ENCODE assay signal across 11 cellular contexts in the genomic region with DNA sequence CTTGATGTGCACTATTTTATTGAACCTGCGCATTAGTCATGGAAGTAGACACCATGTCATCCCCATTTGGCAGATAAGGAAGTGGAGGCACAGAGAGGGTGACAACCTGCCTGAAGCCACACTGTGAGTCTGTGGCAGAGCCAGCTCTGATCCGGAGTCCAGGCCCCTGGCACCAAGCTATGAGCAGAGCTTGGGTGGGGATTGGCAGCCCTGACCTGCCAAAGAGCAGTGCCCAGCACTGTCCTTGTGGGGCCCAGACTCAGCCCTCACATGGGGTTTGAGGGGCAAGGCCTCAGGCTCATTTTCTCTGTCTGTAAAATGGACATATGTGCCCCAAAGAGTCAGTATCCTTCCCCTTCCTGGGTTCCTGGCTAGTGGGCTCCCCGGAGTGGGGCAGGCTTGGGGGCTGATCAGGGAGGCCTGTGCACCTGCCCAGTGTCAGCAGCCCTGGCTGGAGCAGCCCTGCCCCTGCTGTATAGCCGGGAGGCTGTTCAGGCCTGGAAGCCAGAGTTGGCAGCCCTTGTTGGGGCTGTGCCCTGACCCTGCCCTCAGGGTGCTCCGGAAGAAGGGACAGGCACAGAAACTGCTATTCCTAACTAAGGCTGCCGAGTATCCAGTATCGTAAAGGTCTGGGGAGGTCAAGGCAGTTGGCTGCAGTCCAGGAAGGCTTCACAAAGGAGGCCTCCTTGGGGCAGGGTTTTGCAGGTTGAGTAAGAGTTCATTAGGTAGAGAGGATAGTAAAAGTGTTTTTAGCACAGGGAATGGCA. TPM values are rescaled to one million over a fixed set of nuclear protein-coding genes. Genes with fewer than 3 reads are reported as not detected.
DNase-seq lines count a peak whose midpoint lies in the region; ATAC-seq and TF ChIP-seq lines count a peak whose summit lies in the region.
"Had no signal": no experiment of that assay in that cellular context is flagged by ENCODE, and none has a peak within 500 bp of the region (broad histone marks: within the 10 kb centered on the region; RNA-seq: fewer than 3 reads in every experiment).

No MANE protein-coding gene starts in this region.

- no peaks in the 10 kb centered on the region for H3K9me3 Mint-ChIP-seq in activated CD8-positive, alpha-beta memory T cell treated with anti-CD3 and anti-CD28 coated beads, Interleukin-2, amount 10 ng/mL, durations not matched to agents 7 days and 5 days (ENCODE audit: low read depth)
- H3K9me3 Mint-ChIP-seq: stimulated activated naive CD8-positive, alpha-beta T cell treated with anti-CD3 and anti-CD28 coated beads, Interleukin-15, amount 100 ng/mL, for 72 hours had no signal

- H3K9me3 ChIP-seq in muscle layer of duodenum (ENCODE audit: control insufficient read depth in 1 of 2, low read length in 2 of 2): no peaks in the 10 kb centered on the region
- H3K9me3 ChIP-seq in uterus: no peaks in the 10 kb centered on the region

- ATAC-seq in activated CD8-positive, alpha-beta memory T cell treated with anti-CD3 and anti-CD28 coated beads, Interleukin-2, amount 10 ng/mL, durations not matched to agents 7 days and 5 days: no peak
- ATAC-seq: stimulated activated naive CD8-positive, alpha-beta T cell treated with anti-CD3 and anti-CD28 coated beads, Interleukin-15, amount 100 ng/mL, for 72 hours had no signal

- H3K36me3 ChIP-seq in muscle layer of duodenum (ENCODE audit: control insufficient read depth in 1 of 2, insufficient read depth in 2 of 2, low read length in 2 of 2) (peaks cover 0 to 5% of the 10 kb centered on the region in 2 donors), uterus (no peaks in the 10 kb centered on the region)

- peaks cover 9% of the 10 kb centered on the region for H3K4me1 Mint-ChIP-seq in activated CD8-positive, alpha-beta memory T cell treated with anti-CD3 and anti-CD28 coated beads, Interleukin-2, amount 10 ng/mL, durations not matched to agents 7 days and 5 days

- no peaks in the 10 kb centered on the region for H3K27me3 ChIP-seq in muscle layer of duodenum (ENCODE audit: low read depth, low read length)
- no peaks in the 10 kb centered on the region for H3K27me3 ChIP-seq in uterus

- H3K27ac ChIP-seq in muscle layer of duodenum (ENCODE audit: low read length) (peak overlapping the region; percentile 67), uterus (peak overlapping the region; percentile 88)
- H3K27ac ChIP-seq: 22Rv1 had no signal

- CTCF ChIA-PET in activated CD8-positive, alpha-beta memory T cell treated with anti-CD3 and anti-CD28 coated beads, Interleukin-2, amount 10 ng/mL, durations not matched to agents 7 days and 5 days (lab: Charles Lee): interaction anchor here (1.2 kb wide), 1 partner anchor 68 kb away, joined by 4 read pairs; no protein-coding TSS in a partner anchor

- no peak for TF ChIP-seq POLR2A in uterus (IDR thresholded peaks at IDR 0.05)

- H3K4me3 ChIP-seq in fibroblast of the aortic adventitia (ENCODE audit: low read depth, low read length) (no peak overlapping the region), muscle layer of duodenum (ENCODE audit: low read depth in 1 of 2, low read length in 2 of 2) (no peak overlapping the region), uterus (no peak overlapping the region)

- no peak overlapping the region for H3K4me3 Mint-ChIP-seq in activated CD8-positive, alpha-beta memory T cell treated with anti-CD3 and anti-CD28 coated beads, Interleukin-2, amount 10 ng/mL, durations not matched to agents 7 days and 5 days
- H3K4me3 Mint-ChIP-seq: stimulated activated naive CD8-positive, alpha-beta T cell treated with anti-CD3 and anti-CD28 coated beads, Interleukin-15, amount 100 ng/mL, for 72 hours had no signal

- intact Hi-C loops in uterus (cut with DNase I; ENCODE audit: low total_unique reads): no loop called here

- no peak overlapping the region for H3K27ac Mint-ChIP-seq in activated CD8-positive, alpha-beta memory T cell treated with anti-CD3 and anti-CD28 coated beads, Interleukin-2, amount 10 ng/mL, durations not matched to agents 7 days and 5 days

- H3K4me1 ChIP-seq in muscle layer of duodenum (ENCODE audit: control insufficient read depth in 1 of 2, insufficient read depth in 2 of 2, low read length in 2 of 2): peaks cover 21 to 24% of the 10 kb centered on the region in 2 donors
- H3K4me1 ChIP-seq in uterus: peaks cover 0 to 22% of the 10 kb centered on the region in 2 donors

- no peaks in the 10 kb centered on the region for H3K36me3 Mint-ChIP-seq in activated CD8-positive, alpha-beta memory T cell treated with anti-CD3 and anti-CD28 coated beads, Interleukin-2, amount 10 ng/mL, durations not matched to agents 7 days and 5 days

- H3K27me3 Mint-ChIP-seq in activated CD8-positive, alpha-beta memory T cell treated with anti-CD3 and anti-CD28 coated beads, Interleukin-2, amount 10 ng/mL, durations not matched to agents 7 days and 5 days: no peaks in the 10 kb centered on the region
- H3K27me3 Mint-ChIP-seq: stimulated activated naive CD8-positive, alpha-beta T cell treated with anti-CD3 and anti-CD28 coated beads, Interleukin-15, amount 100 ng/mL, for 72 hours had no signal

- DNase-seq in activated CD8-positive, alpha-beta memory T cell treated with anti-CD3 and anti-CD28 coated beads, Interleukin-2, amount 50 U/mL, for 48 hours: peak; percentile 34
- no peak for DNase-seq in activated CD8-positive, alpha-beta memory T cell treated with anti-CD3 and anti-CD28 coated beads, Interleukin-2, amount 10 ng/mL, durations not matched to agents 7 days and 5 days
- DNase-seq in fibroblast of the aortic adventitia (ENCODE audit: low read depth): peak; percentile 28
- peak; percentile 42 to 51 for DNase-seq in uterus
- no peak for DNase-seq in NCI-H524 treated with DMSO at 0.1 percent for 48 hours (lab: John Stamatoyannopoulos, UW)
- no peak for DNase-seq in NCI-H187 (lab: John Stamatoyannopoulos, UW)
- no peak for DNase-seq in NCI-H1048 (lab: John Stamatoyannopoulos, UW)
- DNase-seq: stimulated activated CD4-positive, alpha-beta T cell treated with anti-CD3 and anti-CD28 coated beads, Interleukin-15, amount 100 ng/mL, for 24 hours; stimulated activated naive CD8-positive, alpha-beta T cell treated with anti-CD3 and anti-CD28 coated beads, Interleukin-15, amount 100 ng/mL, for 72 hours had no signal

- no peak for TF ChIP-seq CTCF in fibroblast of the aortic adventitia (IDR thresholded peaks at IDR 0.05; ENCODE audit: insufficient read depth, low read length)
- TF ChIP-seq CTCF in uterus (IDR thresholded peaks at IDR 0.05): no peak

RNA-seq across cellular contexts. Expression of gene TGM2, which starts 38.7 kb away (rescaled TPM):
- under 1 TPM; 0.35 TPM for total RNA-seq in activated CD8-positive, alpha-beta memory T cell treated with anti-CD3 and anti-CD28 coated beads, Interleukin-2, amount 10 ng/mL, durations not matched to agents 7 days and 5 days
- total RNA-seq in fibroblast of the aortic adventitia (ENCODE audit: low replicate concordance): 6.0 and 117 TPM in 2 replicates
- total RNA-seq in uterus: 100 to 1,000 TPM; 136 to 639 (median 209) TPM

Comparison
In these comparisons a context has a peak if more than half of its experiments do, and no peak if none do; other contexts are left out.
1. DNase-seq: peak in activated CD8-positive, alpha-beta memory T cell treated with anti-CD3 and anti-CD28 coated beads, Interleukin-2, amount 50 U/mL, for 48 hours (single experiment), fibroblast of the aortic adventitia (single experiment) and uterus (2 of 2); none in activated CD8-positive, alpha-beta memory T cell treated with anti-CD3 and anti-CD28 coated beads, Interleukin-2, amount 10 ng/mL, durations not matched to agents 7 days and 5 days (single experiment), NCI-H524 treated with DMSO at 0.1 percent for 48 hours (single experiment), NCI-H187 (0 of 2) and NCI-H1048 (single experiment).